In genomic region chr11:35192347-35192746, GRCh38 we compare ENCODE assay signal across 10 cellular contexts.
DNase-seq lines count a peak whose midpoint lies in the region; ATAC-seq lines count a peak whose summit lies in the region.
"Had no signal": no experiment of that assay in that cellular context is flagged by ENCODE, and none has a peak within 500 bp of the region (broad histone marks: within the 10 kb centered on the region; RNA-seq: fewer than 3 reads in every experiment).

No MANE protein-coding gene starts in this region.

- DNase-seq in COLO829 (ENCODE audit: low spot score), result peak; percentile 73
- DNase-seq in adipocyte (ENCODE audit: low read depth), result no peak
- DNase-seq in hepatic stellate cell (ENCODE audit: low spot score), result peak; percentile 20
- DNase-seq in NCI-H1105 treated with DMSO at 0.1 percent for 48 hours (lab: John Stamatoyannopoulos, UW), result no peak
- DNase-seq in substantia nigra (lab: John Stamatoyannopoulos, UW), result no peak
- DNase-seq: stimulated activated CD4-positive, alpha-beta T cell treated with anti-CD3 and anti-CD28 coated beads, Interleukin-15, amount 100 ng/mL, for 24 hours had no signal

- H3K27me3 ChIP-seq in adipocyte (replicated peaks; ENCODE audit: control insufficient read depth, insufficient read depth, low read length), result no peaks in the 10 kb centered on the region
- no peaks in the 10 kb centered on the region for H3K27me3 ChIP-seq in rectal smooth muscle tissue (ENCODE audit: control insufficient read depth, insufficient read depth, low read length)

- ATAC-seq in GM19351 (IDR thresholded peaks at IDR 0.05; ENCODE audit: unreplicated experiment), result no peak
- no peak for ATAC-seq in HG03196 (IDR thresholded peaks at IDR 0.05; ENCODE audit: unreplicated experiment)

- H3K36me3 ChIP-seq in adipocyte (ENCODE audit: control insufficient read depth, insufficient read depth, low read length, severe bottlenecking) (peaks cover 91% of the 10 kb centered on the region), rectal smooth muscle tissue (ENCODE audit: control insufficient read depth, insufficient read depth, low read length) (peaks cover 9% of the 10 kb centered on the region)

- H3K4me1 ChIP-seq in adipocyte (ENCODE audit: control insufficient read depth, insufficient read depth, low read length) (peaks cover 62% of the 10 kb centered on the region), rectal smooth muscle tissue (ENCODE audit: control insufficient read depth, insufficient read depth, low read length) (peaks cover 30% of the 10 kb centered on the region)

- H3K27ac ChIP-seq in rectal smooth muscle tissue (ENCODE audit: low read depth, low read length) (peak overlapping the region; percentile 83), substantia nigra (ENCODE audit: low read depth, low read length, poor library complexity, severe bottlenecking) (no peak overlapping the region)
- H3K27ac ChIP-seq: SK-N-MC had no signal

- H3K9me3 ChIP-seq in adipocyte (ENCODE audit: control insufficient read depth, low read length), result no peaks in the 10 kb centered on the region

- H3K9ac ChIP-seq in adipocyte (ENCODE audit: low read length) (peak overlapping the region; percentile 78), rectal smooth muscle tissue (ENCODE audit: low read length) (no peak overlapping the region)

- peak overlapping the region; percentile 45 for H3K4me3 ChIP-seq in adipocyte (ENCODE audit: low read length)
- H3K4me3 ChIP-seq in rectal smooth muscle tissue (ENCODE audit: low read length), result no peak overlapping the region
- H3K4me3 ChIP-seq: SK-N-MC had no signal

Comparison
In these comparisons a context has a peak if more than half of its experiments do, and no peak if none do; other contexts are left out.
1. DNase-seq: peak in COLO829 (single experiment) and hepatic stellate cell (single experiment); none in adipocyte (single experiment), NCI-H1105 treated with DMSO at 0.1 percent for 48 hours (single experiment) and substantia nigra (0 of 49).